19 cellular contexts compared by ENCODE assay signal in the genomic region with DNA sequence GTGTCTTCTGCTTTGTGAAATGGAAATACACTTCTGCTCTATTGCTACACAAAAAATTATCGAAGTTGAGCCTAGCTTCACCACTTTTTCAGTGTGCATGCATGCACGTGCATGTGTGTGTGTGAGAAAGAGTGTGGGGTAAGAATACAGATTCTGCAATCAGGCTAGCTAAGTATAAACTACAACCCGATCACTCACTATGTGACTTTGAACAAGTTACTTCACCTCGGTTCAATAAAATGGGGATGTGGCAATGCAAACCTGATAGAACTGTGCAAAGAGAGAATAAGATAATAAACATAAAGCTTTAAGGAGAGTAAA. TPM values are rescaled to one million over a fixed set of nuclear protein-coding genes. Genes with fewer than 3 reads are reported as not detected.
"Had no signal": no experiment of that assay in that cellular context is flagged by ENCODE, and none has a peak within 500 bp of the region (broad histone marks: within the 10 kb centered on the region; RNA-seq: fewer than 3 reads in every experiment).

No MANE protein-coding gene starts in this region.

- DNase-seq: activated CD4-positive, alpha-beta T cell treated with anti-CD3 and anti-CD28 coated beads, Interleukin-2, amount 10 ng/mL, durations not matched to agents 24 days and 14 days; activated CD8-positive, alpha-beta T cell treated with anti-CD3 and anti-CD28 coated beads for 36 hours; activated naive CD4-positive, alpha-beta T cell treated with Interleukin-2 at 50 U/mL for 16 hours; activated T-cell treated with anti-CD3 and anti-CD28 coated beads, Interleukin-2, amount 50 U/mL, for 1 hour; aorta; erythroblast; hippocampal formation; mesendoderm; stimulated activated CD4-positive, alpha-beta T cell treated with anti-CD3 and anti-CD28 coated beads, Interleukin-4, amount 100 ng/mL, for 4 hours; T-cell had no signal

- H3K27ac Mint-ChIP-seq: activated CD4-positive, alpha-beta T cell treated with anti-CD3 and anti-CD28 coated beads, Interleukin-2, amount 10 ng/mL, durations not matched to agents 24 days and 14 days; activated CD8-positive, alpha-beta T cell treated with anti-CD3 and anti-CD28 coated beads for 36 hours; activated T-helper 17 cell treated with anti-CD3 and anti-CD28 coated beads, Interleukin-2, amount 50 U/mL, for 72 hours; nephron; stimulated activated memory B cell treated with anti-CD40 and anti-IgM and Interleukin-4, amounts not matched to agents 10 μg/mL and 1 μg/mL and 100 μg/mL, for 72 hours had no signal

- H3K4me3 Mint-ChIP-seq: activated CD4-positive, alpha-beta T cell treated with anti-CD3 and anti-CD28 coated beads, Interleukin-2, amount 10 ng/mL, durations not matched to agents 24 days and 14 days; activated CD8-positive, alpha-beta T cell treated with anti-CD3 and anti-CD28 coated beads for 36 hours; activated T-helper 17 cell treated with anti-CD3 and anti-CD28 coated beads, Interleukin-2, amount 50 U/mL, for 72 hours; central memory CD8-positive, alpha-beta T cell; nephron; stimulated activated memory B cell treated with anti-CD40 and anti-IgM and Interleukin-4, amounts not matched to agents 10 μg/mL and 1 μg/mL and 100 μg/mL, for 72 hours; T-cell had no signal

- H3K9me3 ChIP-seq: uterus had no signal

- H3K36me3 Mint-ChIP-seq: stimulated activated memory B cell treated with anti-CD40 and anti-IgM and Interleukin-4, amounts not matched to agents 10 μg/mL and 1 μg/mL and 100 μg/mL, for 72 hours; T-cell had no signal

- H3K4me3 ChIP-seq: coronary artery, spleen, uterus had no signal

- H3K4me1 ChIP-seq: parathyroid adenoma, spleen, uterus had no signal

- ATAC-seq: activated CD8-positive, alpha-beta T cell treated with anti-CD3 and anti-CD28 coated beads for 36 hours; activated T-helper 17 cell treated with anti-CD3 and anti-CD28 coated beads, Interleukin-2, amount 50 U/mL, for 72 hours; SK-N-SH treated with all-trans-retinoic acid at 6 μM for 48 hours; stimulated activated memory B cell treated with anti-CD40 and anti-IgM and Interleukin-4, amounts not matched to agents 10 μg/mL and 1 μg/mL and 100 μg/mL, for 72 hours; T-cell had no signal

- H3K27me3 Mint-ChIP-seq: activated CD4-positive, alpha-beta T cell treated with anti-CD3 and anti-CD28 coated beads, Interleukin-2, amount 10 ng/mL, durations not matched to agents 24 days and 14 days had no signal

- H3K36me3 ChIP-seq: spleen, uterus had no signal

- H3K9me3 Mint-ChIP-seq: activated CD4-positive, alpha-beta T cell treated with anti-CD3 and anti-CD28 coated beads, Interleukin-2, amount 10 ng/mL, durations not matched to agents 24 days and 14 days; central memory CD8-positive, alpha-beta T cell had no signal

- H3K4me1 Mint-ChIP-seq: activated CD4-positive, alpha-beta T cell treated with anti-CD3 and anti-CD28 coated beads, Interleukin-2, amount 10 ng/mL, durations not matched to agents 24 days and 14 days; activated T-helper 17 cell treated with anti-CD3 and anti-CD28 coated beads, Interleukin-2, amount 50 U/mL, for 72 hours; central memory CD8-positive, alpha-beta T cell; stimulated activated memory B cell treated with anti-CD40 and anti-IgM and Interleukin-4, amounts not matched to agents 10 μg/mL and 1 μg/mL and 100 μg/mL, for 72 hours; T-cell had no signal

- H3K27ac ChIP-seq: parathyroid adenoma, spleen, uterus had no signal

RNA-seq across cellular contexts. Expression of a gene that starts 51.9 kb away (rescaled TPM):
- total RNA-seq: activated CD4-positive, alpha-beta T cell treated with anti-CD3 and anti-CD28 coated beads, Interleukin-2, amount 10 ng/mL, durations not matched to agents 24 days and 14 days; activated CD8-positive, alpha-beta T cell treated with anti-CD3 and anti-CD28 coated beads for 36 hours; activated T-helper 17 cell treated with anti-CD3 and anti-CD28 coated beads, Interleukin-2, amount 50 U/mL, for 72 hours had no signal
